In genomic region chr20:17786221-17786718, GRCh38 we compare ENCODE assay signal across 14 cellular contexts.
A peak's percentile ranks its signal among the peaks of the same experiment; 100 is the strongest.
DNase-seq lines count a peak whose midpoint lies in the region; TF ChIP-seq lines count a peak whose summit lies in the region.
"Had no signal": no experiment of that assay in that cellular context is flagged by ENCODE, and none has a peak within 500 bp of the region (broad histone marks: within the 10 kb centered on the region; RNA-seq: fewer than 3 reads in every experiment).

No MANE protein-coding gene starts in this region.

- H3K9me3 ChIP-seq in adipocyte (ENCODE audit: control insufficient read depth, low read length): no peaks in the 10 kb centered on the region
- no peaks in the 10 kb centered on the region for H3K9me3 ChIP-seq in hepatocyte (ENCODE audit: low read depth)
- H3K9me3 ChIP-seq: esophagus muscularis mucosa had no signal

- H3K36me3 ChIP-seq in adipocyte (ENCODE audit: control insufficient read depth, insufficient read depth, low read length, severe bottlenecking) (no peaks in the 10 kb centered on the region), hepatocyte (replicated peaks; ENCODE audit: insufficient read depth, low read depth) (no peaks in the 10 kb centered on the region)
- H3K36me3 ChIP-seq: esophagus muscularis mucosa had no signal

- DNase-seq in AG08396 (ENCODE audit: low spot score) (peak; percentile 50), adipocyte (ENCODE audit: low read depth) (peak; percentile 74), fibroblast of the aortic adventitia (ENCODE audit: low read depth) (peak; percentile 67), neural crest cell (ENCODE audit: low read depth, low spot score) (no peak), hepatocyte (ENCODE audit: low spot score) (no peak), GM20000 (ENCODE audit: low spot score) (no peak), NAMALWA (ENCODE audit: low spot score) (no peak)
- DNase-seq in effector CD8-positive, alpha-beta T cell (lab: John Stamatoyannopoulos, UW): no peak
- DNase-seq: activated effector memory CD4-positive, alpha-beta T cell treated with Interleukin-2 at 50 U/mL for 16 hours; immature natural killer cell; naive B cell; NCI-H2227 treated with DMSO at 0.1 percent for 48 hours had no signal

- no peaks in the 10 kb centered on the region for H3K9me3 Mint-ChIP-seq in neural crest cell
- H3K9me3 Mint-ChIP-seq: immature natural killer cell, naive B cell had no signal

- H3K4me1 ChIP-seq in adipocyte (ENCODE audit: control insufficient read depth, insufficient read depth, low read length): peaks cover 12% of the 10 kb centered on the region
- H3K4me1 ChIP-seq in hepatocyte (ENCODE audit: insufficient read depth): no peaks in the 10 kb centered on the region

- no peak overlapping the region for H3K27ac ChIP-seq in hepatocyte
- H3K27ac ChIP-seq: HL-60 had no signal

- no peaks in the 10 kb centered on the region for H3K9me2 ChIP-seq in hepatocyte (replicated peaks; ENCODE audit: insufficient read depth)

- no peak overlapping the region for H3K4me3 Mint-ChIP-seq in neural crest cell
- H3K4me3 Mint-ChIP-seq: immature natural killer cell had no signal

- H3K9ac ChIP-seq in adipocyte (ENCODE audit: low read length): peak overlapping the region; percentile 20

- no peaks in the 10 kb centered on the region for H4K20me1 ChIP-seq in hepatocyte (ENCODE audit: insufficient read depth, poor library complexity, severe bottlenecking)

- no peak overlapping the region for H2AFZ ChIP-seq in hepatocyte

- H3K36me3 Mint-ChIP-seq in neural crest cell (ENCODE audit: low read depth): no peaks in the 10 kb centered on the region
- H3K36me3 Mint-ChIP-seq: immature natural killer cell, naive B cell had no signal

- no peaks in the 10 kb centered on the region for H3K79me2 ChIP-seq in hepatocyte

- H3K4me2 ChIP-seq in hepatocyte: no peak overlapping the region

- WGBS in hepatocyte (ENCODE audit: low lambda C conversion rate, missing lambda C conversion rate): 79% methylated on average over 11 of the region's 11 CpGs

- H3K27me3 ChIP-seq in adipocyte (replicated peaks; ENCODE audit: control insufficient read depth, insufficient read depth, low read length) (peaks cover 1% of the 10 kb centered on the region), hepatocyte (no peaks in the 10 kb centered on the region)
- H3K27me3 ChIP-seq: esophagus muscularis mucosa had no signal

- H3K4me1 Mint-ChIP-seq in neural crest cell: no peaks in the 10 kb centered on the region
- H3K4me1 Mint-ChIP-seq: immature natural killer cell had no signal

- H3K27ac Mint-ChIP-seq in neural crest cell (ENCODE audit: unreplicated experiment): peak overlapping the region; percentile 43
- H3K27ac Mint-ChIP-seq: immature natural killer cell had no signal

- H3K27me3 Mint-ChIP-seq in neural crest cell (ENCODE audit: low read depth): no peaks in the 10 kb centered on the region

- H3K4me3 ChIP-seq in adipocyte (ENCODE audit: low read length) (no peak overlapping the region), fibroblast of the aortic adventitia (ENCODE audit: low read depth, low read length) (no peak overlapping the region), hepatocyte (no peak overlapping the region)

- TF ChIP-seq CTCF in fibroblast of the aortic adventitia (IDR thresholded peaks at IDR 0.05; ENCODE audit: insufficient read depth, low read length) (no peak), neural crest cell (conservative IDR thresholded peaks at IDR 0.05) (no peak), hepatocyte (IDR thresholded peaks at IDR 0.05; ENCODE audit: poor library complexity) (no peak), GM20000 (IDR thresholded peaks at IDR 0.05; ENCODE audit: extremely low read depth, missing control alignments) (no peak)

Comparison
In these comparisons a context has a peak if more than half of its experiments do, and no peak if none do; other contexts are left out.
1. DNase-seq: peak in AG08396 (single experiment), adipocyte (single experiment) and fibroblast of the aortic adventitia (single experiment); none in neural crest cell (single experiment), hepatocyte (single experiment), GM20000 (single experiment), NAMALWA (single experiment) and effector CD8-positive, alpha-beta T cell (single experiment).